8 cellular contexts compared by ENCODE assay signal in the genomic region with DNA sequence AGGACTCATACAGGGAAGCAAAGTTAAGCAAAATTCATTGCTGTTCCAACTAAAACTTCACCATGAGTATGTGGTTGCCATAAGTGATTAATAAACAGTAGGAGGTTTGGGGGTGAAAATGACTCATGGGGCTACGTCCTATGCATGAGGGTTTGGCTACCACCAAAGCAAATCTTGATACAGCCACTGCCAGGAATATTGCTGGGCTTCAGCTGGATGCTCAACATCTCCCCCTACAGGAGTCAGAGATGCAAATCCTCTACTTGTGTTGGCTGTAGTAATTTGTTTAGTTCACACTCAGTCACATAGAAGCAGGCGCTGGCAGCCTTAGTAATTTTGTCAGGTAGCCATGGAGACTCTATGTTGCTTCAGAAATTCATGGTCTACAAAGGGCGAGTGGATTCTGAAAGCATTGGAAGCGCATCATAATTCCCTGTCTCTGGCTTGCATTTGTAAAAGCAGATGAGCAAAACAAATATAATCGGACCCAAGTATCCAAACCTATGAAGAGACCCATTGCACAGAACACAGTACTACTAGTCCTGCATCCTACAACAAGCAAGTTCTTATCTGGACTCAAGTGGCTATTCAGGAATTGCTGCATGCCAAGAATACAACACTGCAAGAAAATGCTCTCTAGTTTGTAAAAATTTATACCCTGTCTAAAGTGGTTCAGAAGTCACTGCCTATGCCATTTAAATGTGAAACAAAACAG.
DNase-seq lines count a peak whose midpoint lies in the region; ATAC-seq and TF ChIP-seq lines count a peak whose summit lies in the region.

No MANE protein-coding gene starts in this region.

- CTCF ChIA-PET in PC-3 (lab: Charles Lee) = no interaction called here

- peak overlapping the region; percentile 58 to 61 for H3K4me3 Mint-ChIP-seq in activated T-cell treated with anti-CD3 and anti-CD28 coated beads, Interleukin-2, amount 50 U/mL, for 72 hours
- no peak overlapping the region for H3K4me3 Mint-ChIP-seq in type B pancreatic cell

- H3K4me1 ChIP-seq in PC-3 (ENCODE audit: insufficient read depth, low read length) = peaks cover 11% of the 10 kb centered on the region; the same call in 1 of the 2 replicates

- H3K27ac Mint-ChIP-seq in activated T-cell treated with anti-CD3 and anti-CD28 coated beads, Interleukin-2, amount 50 U/mL, for 72 hours = peak overlapping the region; percentile 56
- H3K27ac Mint-ChIP-seq in type B pancreatic cell = peak overlapping the region; percentile 74

- no TSS peak for BruUV-seq in PC-3 (replicated peaks; lab: Mats Ljungman, UMichigan)

- no peaks in the 10 kb centered on the region for H3K36me3 ChIP-seq in PC-3 (ENCODE audit: low read depth, low read length)

- H3K9me3 ChIP-seq in PC-3 (ENCODE audit: low read length) = no peaks in the 10 kb centered on the region

- no peak overlapping the region for H3K4me3 ChIP-seq in PC-3 (ENCODE audit: low read length)

- H3F3A ChIP-seq in PC-3 (ENCODE audit: low read length, unreplicated experiment) = no peaks in the 10 kb centered on the region

- H3K27me3 ChIP-seq in PC-3 (ENCODE audit: low read length) = no peaks in the 10 kb centered on the region

- H4K20me1 ChIP-seq in PC-3 (ENCODE audit: low read length) = no peaks in the 10 kb centered on the region

- POLR2A ChIA-PET in PC-3 (lab: Charles Lee; ENCODE audit: unreplicated experiment) = no interaction called here

- H3K36me3 Mint-ChIP-seq in activated T-cell treated with anti-CD3 and anti-CD28 coated beads, Interleukin-2, amount 50 U/mL, for 72 hours (ENCODE audit: insufficient read depth in 2 of 2) = peaks cover 2 to 9% of the 10 kb centered on the region in 2 donors
- no peaks in the 10 kb centered on the region for H3K36me3 Mint-ChIP-seq in type B pancreatic cell

- no peak overlapping the region for H3K9ac ChIP-seq in PC-3 (ENCODE audit: low read length)

- no peak overlapping the region for H2AFZ ChIP-seq in PC-3 (ENCODE audit: low read length)

- no peaks in the 10 kb centered on the region for H3K79me2 ChIP-seq in PC-3 (ENCODE audit: low read length)

- H3K9me2 ChIP-seq in PC-3 (replicated peaks; ENCODE audit: low read length) = no peaks in the 10 kb centered on the region

- intact Hi-C loops in PC-3 (cut with micrococcal nuclease) = loop anchor here (2.0 kb wide), 1 partner anchor 32 kb away; no protein-coding TSS in a partner anchor

- ATAC-seq in HG03175 (IDR thresholded peaks at IDR 0.05; ENCODE audit: unreplicated experiment) = peak; percentile 74
- peak; percentile 93 for ATAC-seq in PC-3
- peak; percentile 94 to 95 for ATAC-seq in activated T-cell treated with anti-CD3 and anti-CD28 coated beads, Interleukin-2, amount 50 U/mL, for 72 hours (replicated peaks in 1 of 2)
- ATAC-seq in omental fat pad (ENCODE audit: low FRiP score) = peak; percentile 94

- no peak overlapping the region for H3K4me2 ChIP-seq in PC-3 (ENCODE audit: low read length)

- peaks cover 75% of the 10 kb centered on the region for H3K4me1 Mint-ChIP-seq in activated T-cell treated with anti-CD3 and anti-CD28 coated beads, Interleukin-2, amount 50 U/mL, for 72 hours (ENCODE audit: low read depth)
- peaks cover 27% of the 10 kb centered on the region for H3K4me1 Mint-ChIP-seq in type B pancreatic cell (ENCODE audit: unreplicated experiment)

- TF ChIP-seq CTCF in PC-3 (conservative IDR thresholded peaks at IDR 0.05; ENCODE audit: low read depth, low read length) = peak; percentile 90
- peak in 1 of 3 donors; percentile 63 for TF ChIP-seq CTCF in omental fat pad (IDR thresholded peaks at IDR 0.05)
- TF ChIP-seq CTCF in type B pancreatic cell (conservative IDR thresholded peaks at IDR 0.05) = peak; percentile 78

- DNase-seq in NCI-H2196 (lab: John Stamatoyannopoulos, UW; ENCODE audit: unreplicated experiment) = peak; percentile 50
- no peak for DNase-seq in NCI-H2196 treated with DMSO at 0.1 percent for 48 hours (lab: John Stamatoyannopoulos, UW; ENCODE audit: unreplicated experiment)
- peak; percentile 88 for DNase-seq in PC-3
- DNase-seq in activated T-cell treated with anti-CD3 and anti-CD28 coated beads, Interleukin-2, amount 50 U/mL, for 72 hours = peak; percentile 73 to 78
- DNase-seq in fibroblast of the conjunctiva (ENCODE audit: low read depth) = peak; percentile 94
- no peak for DNase-seq in omental fat pad (ENCODE audit: low spot score)
- no peak for DNase-seq in type B pancreatic cell (ENCODE audit: extremely low spot score, unreplicated experiment)

- H3K27me3 Mint-ChIP-seq in activated T-cell treated with anti-CD3 and anti-CD28 coated beads, Interleukin-2, amount 50 U/mL, for 72 hours (ENCODE audit: low read depth) = no peaks in the 10 kb centered on the region
- H3K27me3 Mint-ChIP-seq in type B pancreatic cell = no peaks in the 10 kb centered on the region

- 0 out of 2 replicates have a peak overlapping the region, but pooled peaks have one; percentile 10 for H3K27ac ChIP-seq in PC-3 (ENCODE audit: low read length)

- H3K9me3 Mint-ChIP-seq in activated T-cell treated with anti-CD3 and anti-CD28 coated beads, Interleukin-2, amount 50 U/mL, for 72 hours = peaks cover 3 to 7% of the 10 kb centered on the region in 2 donors
- peaks cover 4% of the 10 kb centered on the region for H3K9me3 Mint-ChIP-seq in type B pancreatic cell

Comparison
In these comparisons a context has a peak if more than half of its experiments do, and no peak if none do; other contexts are left out.
1. DNase-seq: peak in NCI-H2196 (single experiment), PC-3 (single experiment), activated T-cell treated with anti-CD3 and anti-CD28 coated beads, Interleukin-2, amount 50 U/mL, for 72 hours (2 of 2) and fibroblast of the conjunctiva (single experiment); none in NCI-H2196 treated with DMSO at 0.1 percent for 48 hours (single experiment), omental fat pad (single experiment) and type B pancreatic cell (single experiment).
2. Peak in every context shown above with its lines, with median percentiles within 50 percentile points of each other: ATAC-seq.